In the genomic region with DNA sequence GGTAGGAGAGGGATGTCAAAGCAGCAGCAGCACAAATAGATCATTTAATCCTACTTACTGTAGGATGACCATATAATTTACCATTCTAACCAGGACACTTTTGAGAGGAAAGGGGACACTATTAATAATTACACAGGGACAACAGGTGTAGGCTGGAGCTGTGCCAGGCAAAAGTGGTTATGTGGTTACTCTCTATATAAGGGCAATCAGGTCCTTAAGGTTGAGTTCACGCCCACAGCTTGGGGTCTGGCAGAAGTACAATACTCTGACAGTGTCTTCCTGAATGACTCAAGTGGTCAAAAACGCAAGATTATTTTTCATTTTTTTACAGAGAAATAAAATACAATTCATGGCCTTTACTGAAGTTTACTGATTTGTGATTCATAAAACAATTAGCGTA, we compare ENCODE assay signal across 2 cellular contexts.
TF ChIP-seq lines count a peak whose summit lies in the region.

No MANE protein-coding gene starts in this region.

TF ChIP-seq in SK-N-SH, 30 proteins besides CTCF, POLR2A, EP300 and RAD21 (continued from another document):
- TF ChIP-seq MEF2A (IDR thresholded peaks at IDR 0.05; ENCODE audit: borderline replicate concordance, low read depth), result no peak
- TF ChIP-seq, protein P1, sequence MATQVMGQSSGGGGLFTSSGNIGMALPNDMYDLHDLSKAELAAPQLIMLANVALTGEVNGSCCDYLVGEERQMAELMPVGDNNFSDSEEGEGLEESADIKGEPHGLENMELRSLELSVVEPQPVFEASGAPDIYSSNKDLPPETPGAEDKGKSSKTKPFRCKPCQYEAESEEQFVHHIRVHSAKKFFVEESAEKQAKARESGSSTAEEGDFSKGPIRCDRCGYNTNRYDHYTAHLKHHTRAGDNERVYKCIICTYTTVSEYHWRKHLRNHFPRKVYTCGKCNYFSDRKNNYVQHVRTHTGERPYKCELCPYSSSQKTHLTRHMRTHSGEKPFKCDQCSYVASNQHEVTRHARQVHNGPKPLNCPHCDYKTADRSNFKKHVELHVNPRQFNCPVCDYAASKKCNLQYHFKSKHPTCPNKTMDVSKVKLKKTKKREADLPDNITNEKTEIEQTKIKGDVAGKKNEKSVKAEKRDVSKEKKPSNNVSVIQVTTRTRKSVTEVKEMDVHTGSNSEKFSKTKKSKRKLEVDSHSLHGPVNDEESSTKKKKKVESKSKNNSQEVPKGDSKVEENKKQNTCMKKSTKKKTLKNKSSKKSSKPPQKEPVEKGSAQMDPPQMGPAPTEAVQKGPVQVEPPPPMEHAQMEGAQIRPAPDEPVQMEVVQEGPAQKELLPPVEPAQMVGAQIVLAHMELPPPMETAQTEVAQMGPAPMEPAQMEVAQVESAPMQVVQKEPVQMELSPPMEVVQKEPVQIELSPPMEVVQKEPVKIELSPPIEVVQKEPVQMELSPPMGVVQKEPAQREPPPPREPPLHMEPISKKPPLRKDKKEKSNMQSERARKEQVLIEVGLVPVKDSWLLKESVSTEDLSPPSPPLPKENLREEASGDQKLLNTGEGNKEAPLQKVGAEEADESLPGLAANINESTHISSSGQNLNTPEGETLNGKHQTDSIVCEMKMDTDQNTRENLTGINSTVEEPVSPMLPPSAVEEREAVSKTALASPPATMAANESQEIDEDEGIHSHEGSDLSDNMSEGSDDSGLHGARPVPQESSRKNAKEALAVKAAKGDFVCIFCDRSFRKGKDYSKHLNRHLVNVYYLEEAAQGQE (IDR thresholded peaks at IDR 0.05; ENCODE audit: low read depth, low read length), result no peak
- no peak for TF ChIP-seq GATA2 (CRISPR knock-in tag; IDR thresholded peaks at IDR 0.05)
- TF ChIP-seq, protein P2, sequence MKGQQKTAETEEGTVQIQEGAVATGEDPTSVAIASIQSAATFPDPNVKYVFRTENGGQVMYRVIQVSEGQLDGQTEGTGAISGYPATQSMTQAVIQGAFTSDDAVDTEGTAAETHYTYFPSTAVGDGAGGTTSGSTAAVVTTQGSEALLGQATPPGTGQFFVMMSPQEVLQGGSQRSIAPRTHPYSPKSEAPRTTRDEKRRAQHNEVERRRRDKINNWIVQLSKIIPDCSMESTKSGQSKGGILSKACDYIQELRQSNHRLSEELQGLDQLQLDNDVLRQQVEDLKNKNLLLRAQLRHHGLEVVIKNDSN (IDR thresholded peaks at IDR 0.05; ENCODE audit: borderline replicate concordance, low read depth), result no peak
- peak; percentile 69 for TF ChIP-seq NFIC (IDR thresholded peaks at IDR 0.05; ENCODE audit: borderline replicate concordance)

TF ChIP-seq in SK-N-SH treated with all-trans-retinoic acid at 6 μM for 48 hours, 23 proteins besides CTCF, POLR2A, EP300 and RAD21 (continued from another document):
- TF ChIP-seq, protein P3, sequence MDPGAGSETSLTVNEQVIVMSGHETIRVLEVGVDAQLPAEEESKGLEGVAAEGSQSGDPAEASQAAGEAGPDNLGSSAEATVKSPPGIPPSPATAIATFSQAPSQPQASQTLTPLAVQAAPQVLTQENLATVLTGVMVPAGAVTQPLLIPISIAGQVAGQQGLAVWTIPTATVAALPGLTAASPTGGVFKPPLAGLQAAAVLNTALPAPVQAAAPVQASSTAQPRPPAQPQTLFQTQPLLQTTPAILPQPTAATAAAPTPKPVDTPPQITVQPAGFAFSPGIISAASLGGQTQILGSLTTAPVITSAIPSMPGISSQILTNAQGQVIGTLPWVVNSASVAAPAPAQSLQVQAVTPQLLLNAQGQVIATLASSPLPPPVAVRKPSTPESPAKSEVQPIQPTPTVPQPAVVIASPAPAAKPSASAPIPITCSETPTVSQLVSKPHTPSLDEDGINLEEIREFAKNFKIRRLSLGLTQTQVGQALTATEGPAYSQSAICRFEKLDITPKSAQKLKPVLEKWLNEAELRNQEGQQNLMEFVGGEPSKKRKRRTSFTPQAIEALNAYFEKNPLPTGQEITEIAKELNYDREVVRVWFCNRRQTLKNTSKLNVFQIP (CRISPR knock-in tag; IDR thresholded peaks at IDR 0.05; ENCODE audit: borderline replicate concordance, low read depth), result no peak
- no peak for TF ChIP-seq ZFP30 (CRISPR knock-in tag; IDR thresholded peaks at IDR 0.05)
- TF ChIP-seq CSDC2 (CRISPR knock-in tag; IDR thresholded peaks at IDR 0.05), result no peak
- TF ChIP-seq RARB (CRISPR knock-in tag; IDR thresholded peaks at IDR 0.05), result no peak
- no peak for TF ChIP-seq PPARA (CRISPR knock-in tag; IDR thresholded peaks at IDR 0.05; ENCODE audit: borderline replicate concordance)
- TF ChIP-seq ZC3H10 (CRISPR knock-in tag; IDR thresholded peaks at IDR 0.05), result no peak
- TF ChIP-seq SNAI2 (CRISPR knock-in tag; IDR thresholded peaks at IDR 0.05), result no peak
